39 cellular contexts compared by ENCODE assay signal in the genomic region with DNA sequence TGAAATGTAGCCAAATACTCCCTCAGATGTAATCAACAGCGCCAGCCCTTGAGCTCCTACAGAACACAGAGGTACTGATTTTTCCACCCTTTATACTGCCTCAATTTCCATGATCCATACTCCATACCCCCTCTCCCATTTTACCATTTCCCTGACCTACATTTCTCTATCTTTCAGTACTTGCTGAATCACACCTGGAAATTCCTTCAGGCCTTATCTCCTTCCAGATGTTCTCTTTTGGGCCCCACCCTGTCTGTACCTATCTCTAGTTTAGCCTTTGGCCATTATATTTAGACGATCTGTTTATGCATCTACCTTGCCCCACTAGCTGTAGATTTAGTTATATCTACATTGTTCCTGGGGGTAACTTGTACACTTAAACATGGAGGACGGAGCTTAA. TPM values are rescaled to one million over a fixed set of nuclear protein-coding genes. Genes with fewer than 3 reads are reported as not detected.
"Had no signal": no experiment of that assay in that cellular context is flagged by ENCODE, and none has a peak within 500 bp of the region (broad histone marks: within the 10 kb centered on the region; RNA-seq: fewer than 3 reads in every experiment).

No MANE protein-coding gene starts in this region.

- H3K27me3 ChIP-seq: adrenal gland, body of pancreas had no signal

- H3K27ac ChIP-seq: adrenal gland, body of pancreas, cardiac muscle cell, VCaP had no signal

- H3K27me3 Mint-ChIP-seq: activated T-helper 17 cell treated with anti-CD3 and anti-CD28 coated beads, Interleukin-2, amount 50 U/mL, for 72 hours had no signal

- DNase-seq: activated B cell treated with CpG ODN at 0.5 μM for 24 hours; activated CD4-positive, alpha-beta memory T cell treated with anti-CD3 and anti-CD28 coated beads for 36 hours; activated CD4-positive, alpha-beta T cell treated with anti-CD3 and anti-CD28 coated beads for 4 hours; activated CD4-positive, alpha-beta T cell treated with anti-CD3 and anti-CD28 coated beads, Interleukin-2, amount 10 ng/mL, durations not matched to agents 24 days and 14 days; activated CD4-positive, alpha-beta T cell treated with anti-CD3 and anti-CD28 coated beads, Interleukin-2, amount 50 U/mL, for 1 hour; activated CD4-positive, alpha-beta T cell treated with anti-CD3 and anti-CD28 coated beads, Interleukin-2, amount 50 U/mL, for 4 hours; activated CD4-positive, CD25-positive, alpha-beta regulatory T cell treated with anti-CD3 and anti-CD28 coated beads, Interleukin-2, amount 50 U/mL, for 72 hours; activated CD8-positive, alpha-beta memory T cell treated with anti-CD3 and anti-CD28 coated beads, Interleukin-2, amount 50 U/mL, for 4 hours; activated CD8-positive, alpha-beta T cell treated with anti-CD3 and anti-CD28 coated beads for 36 hours; activated effector memory CD4-positive, alpha-beta T cell treated with anti-CD3 and anti-CD28 coated beads, Interleukin-2, amount 50 U/mL, for 16 hours; activated gamma-delta T cell treated with Interleukin-2 at 50 U/mL for 16 hours; activated naive CD4-positive, alpha-beta T cell; activated naive CD4-positive, alpha-beta T cell treated with anti-CD3 and anti-CD28 coated beads for 36 hours; activated naive CD4-positive, alpha-beta T cell treated with anti-CD3 and anti-CD28 coated beads, Interleukin-2, amount 50 U/mL, for 16 hours; activated naive CD8-positive, alpha-beta T cell treated with anti-CD3 and anti-CD28 coated beads for 36 hours; activated T-cell treated with anti-CD3 and anti-CD28 coated beads for 4 hours; activated T-cell treated with anti-CD3 and anti-CD28 coated beads, Interleukin-2, amount 50 U/mL, for 1 hour; activated T-cell treated with anti-CD3 and anti-CD28 coated beads, Interleukin-2, amount 50 U/mL, for 4 hours; activated T-cell treated with anti-CD3 and anti-CD28 coated beads, Interleukin-2, amount 50 U/mL, for 72 hours; adrenal gland; amniotic stem cell; aorta; body of pancreas; caudate nucleus; cerebellar nuclear complex; T-helper 1 cell; T-helper 2 cell; T-helper 9 cell had no signal

- H3K4me3 ChIP-seq: adrenal gland, body of pancreas, cardiac muscle cell had no signal

- H3K4me3 Mint-ChIP-seq: activated B cell treated with CpG ODN at 0.5 μM for 24 hours; activated CD4-positive, alpha-beta memory T cell treated with anti-CD3 and anti-CD28 coated beads for 36 hours; activated CD4-positive, alpha-beta T cell treated with anti-CD3 and anti-CD28 coated beads, Interleukin-2, amount 10 ng/mL, durations not matched to agents 24 days and 14 days; activated CD8-positive, alpha-beta T cell treated with anti-CD3 and anti-CD28 coated beads for 36 hours; activated naive CD4-positive, alpha-beta T cell treated with anti-CD3 and anti-CD28 coated beads for 36 hours; activated naive CD8-positive, alpha-beta T cell treated with anti-CD3 and anti-CD28 coated beads for 36 hours; activated T-cell treated with anti-CD3 and anti-CD28 coated beads, Interleukin-2, amount 50 U/mL, for 4 hours; activated T-cell treated with anti-CD3 and anti-CD28 coated beads, Interleukin-2, amount 50 U/mL, for 72 hours; activated T-helper 1 cell treated with anti-CD3 and anti-CD28 coated beads, Interleukin-12 subunit alpha, Interleukin-12 subunit beta, Interleukin-2, Interleukin-4 antibody, amounts not matched to agents 30 ng/mL and 10 ng/mL and 1 ng/mL, durations not matched to agents 14 hours and 24 hours and 36 hours; activated T-helper 17 cell treated with anti-CD3 and anti-CD28 coated beads, Interleukin-2, amount 50 U/mL, for 72 hours; central memory CD8-positive, alpha-beta T cell; T-helper 1 cell treated with Interleukin-12 subunit alpha and Interleukin-12 subunit beta and Interleukin-4 antibody, amounts not matched to agents 30 μg/mL and 1 μg/mL, for 36 hours; T-helper 2 cell treated with Interferon-gamma antibody and Interleukin-4, amounts not matched to agents 5 μg/mL and 100 μg/mL, for 36 hours had no signal

- H3K36me3 Mint-ChIP-seq: activated CD4-positive, alpha-beta memory T cell treated with anti-CD3 and anti-CD28 coated beads for 36 hours; activated naive CD8-positive, alpha-beta T cell treated with anti-CD3 and anti-CD28 coated beads for 36 hours had no signal

- H3K9me3 Mint-ChIP-seq: activated B cell treated with CpG ODN at 0.5 μM for 24 hours; activated CD4-positive, alpha-beta memory T cell treated with anti-CD3 and anti-CD28 coated beads for 36 hours; activated CD4-positive, alpha-beta T cell treated with anti-CD3 and anti-CD28 coated beads, Interleukin-2, amount 10 ng/mL, durations not matched to agents 24 days and 14 days; activated CD8-positive, alpha-beta T cell treated with anti-CD3 and anti-CD28 coated beads for 36 hours; activated naive CD4-positive, alpha-beta T cell treated with anti-CD3 and anti-CD28 coated beads for 36 hours; activated naive CD4-positive, alpha-beta T cell treated with anti-CD3 and anti-CD28 coated beads, Interleukin-2, amount 50 U/mL, for 72 hours; activated naive CD8-positive, alpha-beta T cell treated with anti-CD3 and anti-CD28 coated beads for 36 hours; activated T-cell treated with anti-CD3 and anti-CD28 coated beads, Interleukin-2, amount 50 U/mL, for 4 hours; activated T-helper 1 cell treated with anti-CD3 and anti-CD28 coated beads, Interleukin-12 subunit alpha, Interleukin-12 subunit beta, Interleukin-2, Interleukin-4 antibody, amounts not matched to agents 30 ng/mL and 10 ng/mL and 1 ng/mL, durations not matched to agents 14 hours and 24 hours and 36 hours; activated T-helper 17 cell treated with anti-CD3 and anti-CD28 coated beads, Interleukin-2, amount 50 U/mL, for 72 hours; central memory CD8-positive, alpha-beta T cell; T-helper 1 cell treated with Interleukin-12 subunit alpha and Interleukin-12 subunit beta and Interleukin-4 antibody, amounts not matched to agents 30 μg/mL and 1 μg/mL, for 36 hours; T-helper 2 cell treated with Interferon-gamma antibody and Interleukin-4, amounts not matched to agents 5 μg/mL and 100 μg/mL, for 36 hours had no signal

- H3K27ac Mint-ChIP-seq: activated B cell treated with CpG ODN at 0.5 μM for 24 hours; activated CD4-positive, alpha-beta memory T cell treated with anti-CD3 and anti-CD28 coated beads for 36 hours; activated CD4-positive, alpha-beta T cell treated with anti-CD3 and anti-CD28 coated beads, Interleukin-2, amount 10 ng/mL, durations not matched to agents 24 days and 14 days; activated CD8-positive, alpha-beta T cell treated with anti-CD3 and anti-CD28 coated beads for 36 hours; activated naive CD4-positive, alpha-beta T cell treated with anti-CD3 and anti-CD28 coated beads for 36 hours; activated naive CD4-positive, alpha-beta T cell treated with anti-CD3 and anti-CD28 coated beads, Interleukin-2, amount 50 U/mL, for 72 hours; activated naive CD8-positive, alpha-beta T cell treated with anti-CD3 and anti-CD28 coated beads for 36 hours; activated T-cell treated with anti-CD3 and anti-CD28 coated beads, Interleukin-2, amount 50 U/mL, for 72 hours; activated T-helper 1 cell treated with anti-CD3 and anti-CD28 coated beads, Interleukin-12 subunit alpha, Interleukin-12 subunit beta, Interleukin-2, Interleukin-4 antibody, amounts not matched to agents 30 ng/mL and 10 ng/mL and 1 ng/mL, durations not matched to agents 14 hours and 24 hours and 36 hours; activated T-helper 17 cell treated with anti-CD3 and anti-CD28 coated beads, Interleukin-2, amount 50 U/mL, for 72 hours; T-helper 1 cell treated with Interleukin-12 subunit alpha and Interleukin-12 subunit beta and Interleukin-4 antibody, amounts not matched to agents 30 μg/mL and 1 μg/mL, for 36 hours; T-helper 2 cell treated with Interferon-gamma antibody and Interleukin-4, amounts not matched to agents 5 μg/mL and 100 μg/mL, for 36 hours had no signal

- H3K36me3 ChIP-seq: adrenal gland, cardiac muscle cell had no signal

- FAIRE-seq: astrocyte, bronchial epithelial cell, TTC549 had no signal

- H3K9me3 ChIP-seq: adrenal gland, body of pancreas had no signal

- ATAC-seq: activated CD8-positive, alpha-beta T cell treated with anti-CD3 and anti-CD28 coated beads for 36 hours; activated naive CD4-positive, alpha-beta T cell treated with anti-CD3 and anti-CD28 coated beads, Interleukin-2, amount 50 U/mL, for 72 hours; activated T-cell treated with anti-CD3 and anti-CD28 coated beads, Interleukin-2, amount 50 U/mL, for 4 hours; activated T-cell treated with anti-CD3 and anti-CD28 coated beads, Interleukin-2, amount 50 U/mL, for 72 hours; activated T-helper 17 cell treated with anti-CD3 and anti-CD28 coated beads, Interleukin-2, amount 50 U/mL, for 72 hours; body of pancreas had no signal

RNA-seq across cellular contexts. Expression of a gene that starts 5.5 kb away (rescaled TPM):
- total RNA-seq: bronchial epithelial cell had no signal
